Comparison of ENCODE assay signal across 14 cellular contexts in the genomic region with DNA sequence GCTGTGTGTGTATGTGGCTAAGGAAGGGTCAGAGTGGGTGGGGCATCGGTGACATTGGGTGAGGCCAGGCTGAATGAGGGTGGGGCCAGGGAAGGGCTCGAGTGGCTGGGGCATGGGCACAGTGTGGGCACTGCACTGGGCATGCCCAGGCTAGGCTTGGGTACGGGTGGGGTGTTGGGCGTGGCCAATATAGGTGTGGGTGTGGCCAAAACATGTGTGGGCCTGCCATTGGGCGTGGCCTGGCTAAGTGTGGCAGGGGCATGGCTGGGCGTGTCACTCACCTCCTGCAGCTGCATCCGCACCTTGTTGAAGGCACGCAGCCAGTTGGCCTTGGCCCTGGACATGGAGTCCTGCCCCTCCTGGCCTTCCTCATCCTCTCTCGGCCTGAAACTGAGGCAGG. TPM values are rescaled to one million over a fixed set of nuclear protein-coding genes. Genes with fewer than 3 reads are reported as not detected.
DNase-seq lines count a peak whose midpoint lies in the region; ATAC-seq, FAIRE-seq and TF ChIP-seq lines count a peak whose summit lies in the region.
"Had no signal": no experiment of that assay in that cellular context is flagged by ENCODE, and none has a peak within 500 bp of the region (broad histone marks: within the 10 kb centered on the region; RNA-seq: fewer than 3 reads in every experiment).

No MANE protein-coding gene starts in this region.

- H3K27ac ChIP-seq in IMR-90 (ENCODE audit: insufficient read depth, low read length): no peak overlapping the region
- H3K27ac ChIP-seq in K562 (ENCODE audit: extremely low read depth, low read depth, low read length): no peak overlapping the region
- peak overlapping the region; percentile 34 for H3K27ac ChIP-seq in temporal lobe (ENCODE audit: low read depth, low read length)
- H3K27ac ChIP-seq: brain microvascular endothelial cell, epithelial cell of prostate, psoas muscle had no signal

- no peaks in the 10 kb centered on the region for H4K20me1 ChIP-seq in IMR-90 (ENCODE audit: insufficient read depth, low read length)
- H4K20me1 ChIP-seq in K562 (replicated peaks; ENCODE audit: control insufficient read depth, insufficient read depth, low read length): no peaks in the 10 kb centered on the region; the same call in 1 of the 2 replicates

- H3K27me3 ChIP-seq in IMR-90 (ENCODE audit: control insufficient read depth, insufficient read depth, low read length) (peaks cover 2% of the 10 kb centered on the region; the same call in 1 of the 2 replicates), K562 (ENCODE audit: control insufficient read depth in 2 of 2, insufficient read depth in 2 of 2, low read length in 2 of 2) (peaks cover 12 to 39% of the 10 kb centered on the region in 2 experiments)
- H3K27me3 ChIP-seq: brain microvascular endothelial cell had no signal

- in situ Hi-C loops in IMR-90 (cut with MboI; ENCODE audit: low sequenced_read_pairs) (no loop called here), K562 (cut with MboI) (no loop called here)

- FAIRE-seq in K562 (lab: Jason Lieb, UNC): no peak

- dilution Hi-C loops in IMR-90 (cut with HindIII; ENCODE audit: low sequenced_read_pairs, unreplicated experiment): no loop called here

- no peaks in the 10 kb centered on the region for H3K79me2 ChIP-seq in K562 (ENCODE audit: control insufficient read depth, insufficient read depth, low read length)

- TF ChIP-seq RAD21 in IMR-90 (IDR thresholded peaks at IDR 0.05; ENCODE audit: low read length) (no peak), K562 (CRISPR knock-in tag; conservative IDR thresholded peaks at IDR 0.05 in 1 of 2, IDR thresholded peaks at IDR 0.05 in 1 of 2) (no peak)

- H3K14ac ChIP-seq in IMR-90 (replicated peaks; ENCODE audit: low read depth, low read length): no peak overlapping the region

- 62% methylated on average over 4 of the region's 9 CpGs; no CpG with 5 or more reads in 1 of the 2 experiments for WGBS in IMR-90 (ENCODE audit: extremely low coverage in 2 of 2, insufficient read length in 1 of 2), 2 experiments
- 18% methylated on average over 8 of the region's 9 CpGs for WGBS in K562 (ENCODE audit: insufficient coverage, low coverage, missing lambda C conversion rate)

- H3K4me1 ChIP-seq in IMR-90 (ENCODE audit: control insufficient read depth, insufficient read depth, low read length) (no peaks in the 10 kb centered on the region), K562 (replicated peaks in 1 of 2; ENCODE audit: control insufficient read depth in 2 of 2, insufficient read depth in 2 of 2, low read length in 2 of 2) (peaks cover 0 to 16% of the 10 kb centered on the region in 2 experiments; a peak in 2 of 5 replicates)
- H3K4me1 ChIP-seq: psoas muscle had no signal

- H3K4me3 ChIP-seq in IMR-90 (ENCODE audit: insufficient read depth, low read depth, low read length): no peak overlapping the region
- no peak overlapping the region for H3K4me3 ChIP-seq in K562
- H3K4me3 ChIP-seq: psoas muscle had no signal

- no peaks in the 10 kb centered on the region for H3K9me1 ChIP-seq in IMR-90 (ENCODE audit: insufficient read depth, low read length)
- no peaks in the 10 kb centered on the region for H3K9me1 ChIP-seq in K562 (ENCODE audit: control insufficient read depth, insufficient read depth, low read length)

- H3K9me3 ChIP-seq in IMR-90 (ENCODE audit: control insufficient read depth, insufficient read depth, low read length): peaks cover 2% of the 10 kb centered on the region; the same call in 1 of the 2 replicates
- no peaks in the 10 kb centered on the region for H3K9me3 ChIP-seq in K562 (replicated peaks; ENCODE audit: control insufficient read depth, insufficient read depth, low read depth, low read length)
- H3K9me3 ChIP-seq: psoas muscle had no signal

- intact Hi-C loops in Right ventricle myocardium inferior (cut with DNase I) (no loop called here), left ventricle myocardium superior (cut with micrococcal nuclease) (no loop called here), IMR-90 (cut with micrococcal nuclease) (no loop called here), K562 (cut with micrococcal nuclease) (no loop called here)

- no peak overlapping the region for H2BK120ac ChIP-seq in IMR-90 (ENCODE audit: low read depth, low read length)

- no peak overlapping the region for H2BK5ac ChIP-seq in IMR-90 (ENCODE audit: low read depth, low read length, poor library complexity, severe bottlenecking)

- no peak overlapping the region for H2AK5ac ChIP-seq in IMR-90 (ENCODE audit: low read depth, low read length)

- no peak overlapping the region for H4K91ac ChIP-seq in IMR-90 (ENCODE audit: insufficient read depth, low read depth, low read length)

- H4K8ac ChIP-seq in IMR-90 (ENCODE audit: low read depth in 2 of 2, low read length in 2 of 2): no peak overlapping the region

- no peak for ATAC-seq in Right ventricle myocardium inferior
- ATAC-seq in left ventricle myocardium superior: no peak
- no peak for ATAC-seq in IMR-90 (ENCODE audit: low read depth)
- peak; percentile 74 for ATAC-seq in K562
- ATAC-seq in GM18907 (IDR thresholded peaks at IDR 0.05; ENCODE audit: unreplicated experiment): no peak
- ATAC-seq: psoas muscle had no signal

- no peak overlapping the region for H4K5ac ChIP-seq in IMR-90 (ENCODE audit: low read depth, low read length)

- BruUV-seq in IMR-90 (replicated peaks; lab: Mats Ljungman, UMichigan): no TSS peak
- no TSS peak for BruUV-seq in K562 (replicated peaks; lab: Mats Ljungman, UMichigan)

- TF ChIP-seq POLR2A in IMR-90 (IDR thresholded peaks at IDR 0.05; ENCODE audit: low read depth, low read length) (no peak), K562 (conservative IDR thresholded peaks at IDR 0.05) (no peak)

- DNase-seq in Right ventricle myocardium inferior (ENCODE audit: missing footprints) (peak; percentile 55), left ventricle myocardium superior (no peak), IMR-90 (no peak), K562 (ENCODE audit: extremely low read depth in 1 of 4, low spot score in 3 of 4) (peak in 3 of 4 experiments; percentile 40 to 61 (median 60)), KG1 (lab: John Stamatoyannopoulos, UW) (no peak)
- no peak for DNase-seq in stimulated activated naive CD4-positive, alpha-beta T cell (lab: John Stamatoyannopoulos, UW)
- DNase-seq: brain microvascular endothelial cell; hypothalamus; NCI-H1694 treated with DMSO at 0.1 percent for 48 hours; stimulated activated CD4-positive, alpha-beta T cell treated with anti-CD3 and anti-CD28 coated beads, Interleukin-2, amount 100 ng/mL, for 48 hours had no signal

- no peak overlapping the region for H2BK15ac ChIP-seq in IMR-90 (ENCODE audit: low read depth, low read length)

- H2BK20ac ChIP-seq in IMR-90 (ENCODE audit: low read depth, low read length): no peak overlapping the region

- H3K4me2 ChIP-seq in IMR-90 (ENCODE audit: low read depth, low read length) (no peak overlapping the region), K562 (ENCODE audit: insufficient read depth, low read length) (no peak overlapping the region)

- no peaks in the 10 kb centered on the region for H3K36me3 ChIP-seq in IMR-90 (ENCODE audit: control insufficient read depth, insufficient read depth, low read length)
- no peaks in the 10 kb centered on the region for H3K36me3 ChIP-seq in K562 (ENCODE audit: control insufficient read depth, insufficient read depth, low read length)
- H3K36me3 ChIP-seq: brain microvascular endothelial cell had no signal

- no peak overlapping the region for H3K23ac ChIP-seq in IMR-90 (ENCODE audit: low read depth, low read length)

- H3K18ac ChIP-seq in IMR-90 (ENCODE audit: low read depth, low read length): no peak overlapping the region

- no peak for TF ChIP-seq EP300 in K562 (IDR thresholded peaks at IDR 0.05; ENCODE audit: low read length)

- no peak overlapping the region for H3K56ac ChIP-seq in IMR-90 (ENCODE audit: extremely low read depth, insufficient read depth, low read length)

- no peak overlapping the region for H2AK9ac ChIP-seq in IMR-90 (replicated peaks; ENCODE audit: low read depth, low read length, poor library complexity)

- POLR2A ChIA-PET in IMR-90 (lab: Charles Lee; ENCODE audit: unreplicated experiment) (no interaction called here), K562 (lab: Yijun Ruan, JAX) (no interaction called here)

- H3K79me1 ChIP-seq in IMR-90 (ENCODE audit: low read depth in 1 of 2, low read length in 2 of 2): no peaks in the 10 kb centered on the region

- CTCF ChIA-PET in IMR-90 (lab: Yijun Ruan, JAX): no interaction called here
- CTCF ChIA-PET in K562 (lab: Yijun Ruan, JAX; ENCODE audit: low intra/inter-chr PET ratio): no interaction called here

- TF ChIP-seq CTCF in IMR-90 (conservative IDR thresholded peaks at IDR 0.05; ENCODE audit: low read depth, low read length) (no peak), K562 (IDR thresholded peaks at IDR 0.05 in 2 of 3, conservative IDR thresholded peaks at IDR 0.05 in 1 of 3; ENCODE audit: insufficient read depth in 2 of 3, low read depth in 1 of 3, low read length in 3 of 3) (no peak)

- H3K9ac ChIP-seq in IMR-90 (ENCODE audit: low read depth, low read length) (no peak overlapping the region), K562 (ENCODE audit: insufficient read depth in 1 of 2, low read depth in 2 of 2, low read length in 2 of 2) (0 out of 4 replicates have a peak overlapping the region, but pooled peaks of 1 of the 2 experiments have one; percentile 17)

- H2AFZ ChIP-seq in IMR-90 (replicated peaks; ENCODE audit: low read length, poor library complexity): peak overlapping the region; percentile 32
- no peak overlapping the region for H2AFZ ChIP-seq in K562 (ENCODE audit: low read depth, low read length)

- no peak overlapping the region for H3K4ac ChIP-seq in IMR-90 (ENCODE audit: low read depth, low read length)

RNA-seq across cellular contexts. Expression of a gene that starts 33.2 kb away (rescaled TPM):
- total RNA-seq in Right ventricle myocardium inferior (0.03 TPM), left ventricle myocardium superior (not detected), IMR-90 (2012; rRNA removed) (under 0.01 and 0.18 TPM in 2 replicates), K562 (2014; rRNA removed) (0.24 and 0.27 TPM in 2 replicates), K562 (2014; rRNA removed; fragmentation: Illumina TruSeq; extraction: Trizol) (0.18 and 0.19 TPM in 2 replicates), K562 (2015; rRNA removed; fragmentation: Illumina TruSeq; extraction: Trizol) (0.15 and 0.25 TPM in 2 replicates), K562 (2021) (0.13 and 0.38 TPM in 2 replicates), temporal lobe (43.5 TPM)
- polyA plus RNA-seq in IMR-90 (2012; rRNA removed) (0.16 and 0.22 TPM in 2 replicates), K562 (2011; rRNA removed) (0.34 and 1.0 TPM in 2 replicates), K562 (2014; fragmentation: Illumina TruSeq; extraction: Trizol) (0.28 and 0.31 TPM in 2 replicates), K562 (2014; fragmentation: Nextera tagmentation; extraction: Ambion mirVana) (under 1 TPM; 0.03 to 0.04 TPM), K562 (2014; rRNA removed) (0.16 and 0.20 TPM in 2 replicates)
- 0.09 and 0.15 TPM in 2 replicates for polyA plus RNA-seq in IMR-90 (2012; cell fraction: cytosol; rRNA removed)
- polyA plus RNA-seq in IMR-90 (2012; cell fraction: nucleus; rRNA removed; ENCODE audit: low replicate concordance): 0.52 and 0.56 TPM in 2 replicates
- 5.0 and 12.3 TPM in 2 replicates for total RNA-seq in K562 (2011; cell fraction: chromatin; rRNA removed; ENCODE audit: low replicate concordance)
- total RNA-seq in K562 (2011; cell fraction: nucleolus; rRNA removed): 2.5 and 5.7 TPM in 2 replicates
- total RNA-seq in K562 (2011; cell fraction: nucleoplasm; rRNA removed): 2.9 and 4.6 TPM in 2 replicates
- 0.24 and 0.81 TPM in 2 replicates for polyA plus RNA-seq in K562 (2011; cell fraction: cytosol; rRNA removed)
- 1.5 and 8.3 TPM in 2 replicates for polyA plus RNA-seq in K562 (2011; cell fraction: nucleus; rRNA removed)
- 0.28 and 0.66 TPM in 2 replicates for polyA plus RNA-seq in K562 (2012)
- 0.63 and 1.4 TPM in 2 replicates for polyA minus RNA-seq in K562 (2011; rRNA and poly(A)+ RNA removed)
- polyA minus RNA-seq in K562 (2011; cell fraction: cytosol; rRNA and poly(A)+ RNA removed): 0.27 and 0.95 TPM in 2 replicates
- 1.1 and 2.3 TPM in 2 replicates for polyA minus RNA-seq in K562 (2011; cell fraction: nucleus; rRNA and poly(A)+ RNA removed)

Comparison
In these comparisons a context has a peak if more than half of its experiments do, and no peak if none do; other contexts are left out.
1. DNase-seq: peak in Right ventricle myocardium inferior (single experiment) and K562 (3 of 4); none in left ventricle myocardium superior (single experiment), IMR-90 (single experiment), KG1 (single experiment) and stimulated activated naive CD4-positive, alpha-beta T cell (0 of 6).